8 cellular contexts compared by ENCODE assay signal in genomic region chr1:156727914-156728598, GRCh38. TPM values are rescaled to one million over a fixed set of nuclear protein-coding genes. Genes with fewer than 3 reads are reported as not detected.
DNase-seq lines count a peak whose midpoint lies in the region; FAIRE-seq and TF ChIP-seq lines count a peak whose summit lies in the region.

Gene METTL25B, plus strand, starts transcription at chr1:156728469. Its CDS starts 636 bp downstream, at chr1:156729105.

- FAIRE-seq in H54 (lab: Jason Lieb, UNC) = no peak

- intact Hi-C loops in left ventricle myocardium inferior (cut with micrococcal nuclease) = no loop called here

- H3K4me3 Mint-ChIP-seq in progenitor cell of endocrine pancreas (ENCODE audit: low read depth) = no peak within 1 kb of the TSS

- TF ChIP-seq POLR2A in H54 (IDR thresholded peaks at IDR 0.05; ENCODE audit: low read depth, low read length) = peak; percentile 44

- H3K9me3 ChIP-seq in SK-N-MC (ENCODE audit: low read depth, low read length) (no peaks in the 10 kb centered on the region), adipocyte (ENCODE audit: control insufficient read depth, low read length) (no peaks in the 10 kb centered on the region), left ventricle myocardium inferior (replicated peaks) (no peaks in the 10 kb centered on the region)

- no peaks in the 10 kb centered on the region for H3K27me3 Mint-ChIP-seq in progenitor cell of endocrine pancreas

- peaks cover 11% of the 10 kb centered on the region for H3K36me3 Mint-ChIP-seq in progenitor cell of endocrine pancreas (ENCODE audit: insufficient read depth)

- H3K36me3 ChIP-seq in SK-N-MC (ENCODE audit: insufficient read depth, low read length) (peaks cover 24% of the 10 kb centered on the region), adipocyte (ENCODE audit: control insufficient read depth, insufficient read depth, low read length, severe bottlenecking) (peaks cover 25% of the 10 kb centered on the region), left ventricle myocardium inferior (peaks cover 39% of the 10 kb centered on the region)

- peak; percentile 65 for DNase-seq in GM12864 (ENCODE audit: low read depth)
- DNase-seq in H54 (ENCODE audit: insufficient read length, low spot score) = peak; percentile 74
- peak; percentile 80 for DNase-seq in LoVo (ENCODE audit: low spot score)
- no peak for DNase-seq in SK-N-MC (ENCODE audit: low read depth, low spot score)
- peak; percentile 91 for DNase-seq in adipocyte (ENCODE audit: low read depth)
- peak; percentile 82 for DNase-seq in left ventricle myocardium inferior
- DNase-seq in progenitor cell of endocrine pancreas (ENCODE audit: low spot score, unreplicated experiment) = peak; percentile 67
- DNase-seq in 8988T = no peak

- H3K9me3 Mint-ChIP-seq in progenitor cell of endocrine pancreas (ENCODE audit: low read depth) = no peaks in the 10 kb centered on the region

- H3K4me1 Mint-ChIP-seq in progenitor cell of endocrine pancreas (ENCODE audit: low read depth) = peaks cover 7% of the 10 kb centered on the region

- H3K27ac ChIP-seq in SK-N-MC = peak within 1 kb of the TSS; percentile 60; the same call in 1 of the 2 replicates
- peak within 1 kb of the TSS; percentile 95 for H3K27ac ChIP-seq in left ventricle myocardium inferior (replicated peaks)

- TF ChIP-seq CTCF in GM12864 (IDR thresholded peaks at IDR 0.05; ENCODE audit: low read depth, low read length, missing control alignments) (no peak), left ventricle myocardium inferior (IDR thresholded peaks at IDR 0.05; ENCODE audit: borderline replicate concordance) (no peak), progenitor cell of endocrine pancreas (IDR thresholded peaks at IDR 0.05; ENCODE audit: unreplicated experiment) (no peak)

- H3K4me3 ChIP-seq in GM12864 (ENCODE audit: low read depth, low read length) = peak within 1 kb of the TSS; percentile 100
- peak within 1 kb of the TSS; percentile 94 for H3K4me3 ChIP-seq in SK-N-MC
- H3K4me3 ChIP-seq in adipocyte (ENCODE audit: low read length) = peak within 1 kb of the TSS; percentile 100
- H3K4me3 ChIP-seq in left ventricle myocardium inferior = peak within 1 kb of the TSS; percentile 72

- no peaks in the 10 kb centered on the region for H3K27me3 ChIP-seq in adipocyte (replicated peaks; ENCODE audit: control insufficient read depth, insufficient read depth, low read length)
- no peaks in the 10 kb centered on the region for H3K27me3 ChIP-seq in left ventricle myocardium inferior (ENCODE audit: low read depth)

- peak within 1 kb of the TSS; percentile 98 for H3K27ac Mint-ChIP-seq in progenitor cell of endocrine pancreas

- H3K4me1 ChIP-seq in adipocyte (ENCODE audit: control insufficient read depth, insufficient read depth, low read length) = peaks cover 36% of the 10 kb centered on the region
- H3K4me1 ChIP-seq in left ventricle myocardium inferior = peaks cover 55% of the 10 kb centered on the region

- H3K9ac ChIP-seq in SK-N-MC (ENCODE audit: insufficient read length) (peak within 1 kb of the TSS; percentile 95), adipocyte (ENCODE audit: low read length) (peak within 1 kb of the TSS; percentile 97)

RNA-seq across cellular contexts. Expression of gene METTL25B, which starts in this region (rescaled TPM):
- total RNA-seq in left ventricle myocardium inferior (18.1 TPM), progenitor cell of endocrine pancreas (40.0 and 42.4 TPM in 2 replicates)

Comparison
In these comparisons a context has a peak if more than half of its experiments do, and no peak if none do; other contexts are left out.
1. DNase-seq: peak in GM12864 (single experiment), H54 (single experiment), LoVo (single experiment), adipocyte (single experiment), left ventricle myocardium inferior (single experiment) and progenitor cell of endocrine pancreas (single experiment); none in SK-N-MC (single experiment) and 8988T (single experiment).
2. Peak in every context shown above with its lines, with median percentiles within 50 percentile points of each other: H3K4me3 ChIP-seq.